In the genomic region with DNA sequence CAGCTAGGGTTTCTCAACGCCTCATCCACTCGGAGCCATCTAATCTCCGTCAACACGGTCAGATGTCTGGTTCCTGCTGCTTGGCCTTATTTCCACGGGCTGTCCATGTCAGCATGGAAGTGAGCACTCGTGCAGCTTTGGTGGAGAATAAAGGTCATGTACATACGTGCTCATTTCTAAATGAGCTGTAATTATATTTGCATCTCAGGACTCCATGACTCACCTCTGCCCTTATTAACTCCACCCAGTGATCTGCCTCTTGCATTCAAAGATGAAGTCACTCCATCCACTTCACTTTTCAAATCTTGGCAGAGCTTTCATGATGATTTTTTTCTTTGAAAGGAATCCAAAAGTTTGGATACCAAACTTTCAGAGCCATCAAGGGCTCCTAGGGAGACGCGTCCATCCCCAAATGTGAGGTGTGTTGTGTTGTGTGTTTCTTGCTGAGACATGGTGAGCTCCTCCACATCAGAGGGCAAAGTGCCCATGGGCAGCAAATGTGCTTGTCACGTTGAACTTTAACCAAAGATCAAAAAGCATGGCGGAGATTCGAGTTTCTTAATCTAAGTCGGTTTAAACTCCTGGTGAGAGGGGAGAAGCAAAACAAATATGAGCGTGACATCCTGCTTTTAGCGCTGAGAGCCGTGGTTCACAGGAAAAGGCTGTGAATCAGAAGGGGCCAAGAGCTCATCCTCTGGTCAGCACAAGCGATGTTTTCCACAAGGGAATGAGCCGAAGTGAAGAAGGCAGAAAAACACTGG, we compare ENCODE assay signal across 1 cellular context.
TF ChIP-seq lines count a peak whose summit lies in the region.

No MANE protein-coding gene starts in this region.

TF ChIP-seq in HepG2, 621 proteins besides CTCF, POLR2A, EP300 and RAD21 (continued from another document and continues in another):
- TF ChIP-seq, protein P1, sequence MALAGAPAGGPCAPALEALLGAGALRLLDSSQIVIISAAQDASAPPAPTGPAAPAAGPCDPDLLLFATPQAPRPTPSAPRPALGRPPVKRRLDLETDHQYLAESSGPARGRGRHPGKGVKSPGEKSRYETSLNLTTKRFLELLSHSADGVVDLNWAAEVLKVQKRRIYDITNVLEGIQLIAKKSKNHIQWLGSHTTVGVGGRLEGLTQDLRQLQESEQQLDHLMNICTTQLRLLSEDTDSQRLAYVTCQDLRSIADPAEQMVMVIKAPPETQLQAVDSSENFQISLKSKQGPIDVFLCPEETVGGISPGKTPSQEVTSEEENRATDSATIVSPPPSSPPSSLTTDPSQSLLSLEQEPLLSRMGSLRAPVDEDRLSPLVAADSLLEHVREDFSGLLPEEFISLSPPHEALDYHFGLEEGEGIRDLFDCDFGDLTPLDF (CRISPR knock-in tag; IDR thresholded peaks at IDR 0.05), result no peak
- TF ChIP-seq ZNF781 (CRISPR knock-in tag; IDR thresholded peaks at IDR 0.05; ENCODE audit: borderline replicate concordance, not compliant biosample characterization) (no peak), AGO1 (IDR thresholded peaks at IDR 0.05; ENCODE audit: low read depth, low read length, poor library complexity, severe bottlenecking) (no peak), RAD51 (IDR thresholded peaks at IDR 0.05; ENCODE audit: borderline replicate concordance) (no peak), HDAC2 (CRISPR knock-in tag; IDR thresholded peaks at IDR 0.05) (peak; percentile 78), ZNF510 (CRISPR knock-in tag; IDR thresholded peaks at IDR 0.05; ENCODE audit: low read depth) (no peak), SKI (IDR thresholded peaks at IDR 0.05; ENCODE audit: partially characterized antibody) (no peak), KMT2B (CRISPR knock-in tag; IDR thresholded peaks at IDR 0.05) (0 out of 2 replicates have a peak, but pooled peaks have one; percentile 39), HES4 (CRISPR knock-in tag; IDR thresholded peaks at IDR 0.05; ENCODE audit: borderline replicate concordance) (no peak), ZNF296 (CRISPR knock-in tag; conservative IDR thresholded peaks at IDR 0.05) (no peak), NR2F1 (CRISPR knock-in tag; IDR thresholded peaks at IDR 0.05) (0 out of 4 replicates have a peak, but pooled peaks of 1 of the 2 experiments have one; percentile 28), SPEN (CRISPR knock-in tag; IDR thresholded peaks at IDR 0.05; ENCODE audit: low read depth) (peak; percentile 39; the same call in 1 of the 2 replicates), TGIF2 (CRISPR knock-in tag; IDR thresholded peaks at IDR 0.05) (no peak), RFX5 (IDR thresholded peaks at IDR 0.05; ENCODE audit: low read depth, low read length) (no peak), HOXA5 (CRISPR knock-in tag; IDR thresholded peaks at IDR 0.05) (peak; percentile 74; the same call in 1 of the 2 replicates), ZMAT3 (CRISPR knock-in tag; conservative IDR thresholded peaks at IDR 0.05) (no peak), ZNF543 (CRISPR knock-in tag; IDR thresholded peaks at IDR 0.05) (no peak), ATF7-NPFF (CRISPR knock-in tag; IDR thresholded peaks at IDR 0.05; ENCODE audit: low read depth) (no peak), MEF2D (CRISPR knock-in tag; IDR thresholded peaks at IDR 0.05) (no peak; the same call in 1 of the 2 replicates), MAFF (IDR thresholded peaks at IDR 0.05; ENCODE audit: low read depth, low read length) (0 out of 2 replicates have a peak, but pooled peaks have one; percentile 8), ZNF256 (CRISPR knock-in tag; conservative IDR thresholded peaks at IDR 0.05) (0 out of 2 replicates have a peak, but pooled peaks have one; percentile 61), NKX3-1 (CRISPR knock-in tag; IDR thresholded peaks at IDR 0.05) (peak; percentile 65; the same call in 1 of the 2 replicates), ELF4 (CRISPR knock-in tag; IDR thresholded peaks at IDR 0.05; ENCODE audit: borderline replicate concordance) (no peak; the same call in 1 of the 2 replicates), ZBTB38 (CRISPR knock-in tag; IDR thresholded peaks at IDR 0.05) (no peak), JUN (CRISPR knock-in tag; IDR thresholded peaks at IDR 0.05) (no peak), CEBPG (CRISPR knock-in tag; IDR thresholded peaks at IDR 0.05) (peak; percentile 61), ZNF644 (CRISPR knock-in tag; IDR thresholded peaks at IDR 0.05; ENCODE audit: low read depth) (peak; percentile 84), CBFB (CRISPR knock-in tag; IDR thresholded peaks at IDR 0.05) (0 out of 2 replicates have a peak, but pooled peaks have one; percentile 41), FOSL2 (CRISPR knock-in tag; IDR thresholded peaks at IDR 0.05) (peak; percentile 71), ZFP41 (CRISPR knock-in tag; IDR thresholded peaks at IDR 0.05; ENCODE audit: borderline replicate concordance) (no peak), ZBTB8A (CRISPR knock-in tag; IDR thresholded peaks at IDR 0.05; ENCODE audit: borderline replicate concordance, low read depth) (no peak), ESRRA (CRISPR knock-in tag; IDR thresholded peaks at IDR 0.05; ENCODE audit: low read depth) (no peak), ZNF468 (CRISPR knock-in tag; IDR thresholded peaks at IDR 0.05) (no peak)
- TF ChIP-seq, protein P2, sequence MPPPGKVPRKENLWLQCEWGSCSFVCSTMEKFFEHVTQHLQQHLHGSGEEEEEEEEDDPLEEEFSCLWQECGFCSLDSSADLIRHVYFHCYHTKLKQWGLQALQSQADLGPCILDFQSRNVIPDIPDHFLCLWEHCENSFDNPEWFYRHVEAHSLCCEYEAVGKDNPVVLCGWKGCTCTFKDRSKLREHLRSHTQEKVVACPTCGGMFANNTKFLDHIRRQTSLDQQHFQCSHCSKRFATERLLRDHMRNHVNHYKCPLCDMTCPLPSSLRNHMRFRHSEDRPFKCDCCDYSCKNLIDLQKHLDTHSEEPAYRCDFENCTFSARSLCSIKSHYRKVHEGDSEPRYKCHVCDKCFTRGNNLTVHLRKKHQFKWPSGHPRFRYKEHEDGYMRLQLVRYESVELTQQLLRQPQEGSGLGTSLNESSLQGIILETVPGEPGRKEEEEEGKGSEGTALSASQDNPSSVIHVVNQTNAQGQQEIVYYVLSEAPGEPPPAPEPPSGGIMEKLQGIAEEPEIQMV (CRISPR knock-in tag; IDR thresholded peaks at IDR 0.05; ENCODE audit: low read depth), result no peak
- TF ChIP-seq, protein P3, sequence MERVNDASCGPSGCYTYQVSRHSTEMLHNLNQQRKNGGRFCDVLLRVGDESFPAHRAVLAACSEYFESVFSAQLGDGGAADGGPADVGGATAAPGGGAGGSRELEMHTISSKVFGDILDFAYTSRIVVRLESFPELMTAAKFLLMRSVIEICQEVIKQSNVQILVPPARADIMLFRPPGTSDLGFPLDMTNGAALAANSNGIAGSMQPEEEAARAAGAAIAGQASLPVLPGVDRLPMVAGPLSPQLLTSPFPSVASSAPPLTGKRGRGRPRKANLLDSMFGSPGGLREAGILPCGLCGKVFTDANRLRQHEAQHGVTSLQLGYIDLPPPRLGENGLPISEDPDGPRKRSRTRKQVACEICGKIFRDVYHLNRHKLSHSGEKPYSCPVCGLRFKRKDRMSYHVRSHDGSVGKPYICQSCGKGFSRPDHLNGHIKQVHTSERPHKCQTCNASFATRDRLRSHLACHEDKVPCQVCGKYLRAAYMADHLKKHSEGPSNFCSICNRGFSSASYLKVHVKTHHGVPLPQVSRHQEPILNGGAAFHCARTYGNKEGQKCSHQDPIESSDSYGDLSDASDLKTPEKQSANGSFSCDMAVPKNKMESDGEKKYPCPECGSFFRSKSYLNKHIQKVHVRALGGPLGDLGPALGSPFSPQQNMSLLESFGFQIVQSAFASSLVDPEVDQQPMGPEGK (CRISPR knock-in tag; IDR thresholded peaks at IDR 0.05), result no peak
- TF ChIP-seq, protein P4, sequence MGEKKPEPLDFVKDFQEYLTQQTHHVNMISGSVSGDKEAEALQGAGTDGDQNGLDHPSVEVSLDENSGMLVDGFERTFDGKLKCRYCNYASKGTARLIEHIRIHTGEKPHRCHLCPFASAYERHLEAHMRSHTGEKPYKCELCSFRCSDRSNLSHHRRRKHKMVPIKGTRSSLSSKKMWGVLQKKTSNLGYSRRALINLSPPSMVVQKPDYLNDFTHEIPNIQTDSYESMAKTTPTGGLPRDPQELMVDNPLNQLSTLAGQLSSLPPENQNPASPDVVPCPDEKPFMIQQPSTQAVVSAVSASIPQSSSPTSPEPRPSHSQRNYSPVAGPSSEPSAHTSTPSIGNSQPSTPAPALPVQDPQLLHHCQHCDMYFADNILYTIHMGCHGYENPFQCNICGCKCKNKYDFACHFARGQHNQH (CRISPR knock-in tag; IDR thresholded peaks at IDR 0.05), result peak; percentile 55; the same call in 1 of the 2 replicates
- TF ChIP-seq, protein P5, sequence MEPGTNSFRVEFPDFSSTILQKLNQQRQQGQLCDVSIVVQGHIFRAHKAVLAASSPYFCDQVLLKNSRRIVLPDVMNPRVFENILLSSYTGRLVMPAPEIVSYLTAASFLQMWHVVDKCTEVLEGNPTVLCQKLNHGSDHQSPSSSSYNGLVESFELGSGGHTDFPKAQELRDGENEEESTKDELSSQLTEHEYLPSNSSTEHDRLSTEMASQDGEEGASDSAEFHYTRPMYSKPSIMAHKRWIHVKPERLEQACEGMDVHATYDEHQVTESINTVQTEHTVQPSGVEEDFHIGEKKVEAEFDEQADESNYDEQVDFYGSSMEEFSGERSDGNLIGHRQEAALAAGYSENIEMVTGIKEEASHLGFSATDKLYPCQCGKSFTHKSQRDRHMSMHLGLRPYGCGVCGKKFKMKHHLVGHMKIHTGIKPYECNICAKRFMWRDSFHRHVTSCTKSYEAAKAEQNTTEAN (CRISPR knock-in tag; conservative IDR thresholded peaks at IDR 0.05), result 0 out of 2 replicates have a peak, but pooled peaks have one; percentile 55
- TF ChIP-seq, protein P6, sequence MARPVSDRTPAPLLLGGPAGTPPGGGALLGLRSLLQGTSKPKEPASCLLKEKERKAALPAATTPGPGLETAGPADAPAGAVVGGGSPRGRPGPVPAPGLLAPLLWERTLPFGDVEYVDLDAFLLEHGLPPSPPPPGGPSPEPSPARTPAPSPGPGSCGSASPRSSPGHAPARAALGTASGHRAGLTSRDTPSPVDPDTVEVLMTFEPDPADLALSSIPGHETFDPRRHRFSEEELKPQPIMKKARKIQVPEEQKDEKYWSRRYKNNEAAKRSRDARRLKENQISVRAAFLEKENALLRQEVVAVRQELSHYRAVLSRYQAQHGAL (CRISPR knock-in tag; IDR thresholded peaks at IDR 0.05; ENCODE audit: not compliant biosample characterization), result no peak
- TF ChIP-seq, protein P7, sequence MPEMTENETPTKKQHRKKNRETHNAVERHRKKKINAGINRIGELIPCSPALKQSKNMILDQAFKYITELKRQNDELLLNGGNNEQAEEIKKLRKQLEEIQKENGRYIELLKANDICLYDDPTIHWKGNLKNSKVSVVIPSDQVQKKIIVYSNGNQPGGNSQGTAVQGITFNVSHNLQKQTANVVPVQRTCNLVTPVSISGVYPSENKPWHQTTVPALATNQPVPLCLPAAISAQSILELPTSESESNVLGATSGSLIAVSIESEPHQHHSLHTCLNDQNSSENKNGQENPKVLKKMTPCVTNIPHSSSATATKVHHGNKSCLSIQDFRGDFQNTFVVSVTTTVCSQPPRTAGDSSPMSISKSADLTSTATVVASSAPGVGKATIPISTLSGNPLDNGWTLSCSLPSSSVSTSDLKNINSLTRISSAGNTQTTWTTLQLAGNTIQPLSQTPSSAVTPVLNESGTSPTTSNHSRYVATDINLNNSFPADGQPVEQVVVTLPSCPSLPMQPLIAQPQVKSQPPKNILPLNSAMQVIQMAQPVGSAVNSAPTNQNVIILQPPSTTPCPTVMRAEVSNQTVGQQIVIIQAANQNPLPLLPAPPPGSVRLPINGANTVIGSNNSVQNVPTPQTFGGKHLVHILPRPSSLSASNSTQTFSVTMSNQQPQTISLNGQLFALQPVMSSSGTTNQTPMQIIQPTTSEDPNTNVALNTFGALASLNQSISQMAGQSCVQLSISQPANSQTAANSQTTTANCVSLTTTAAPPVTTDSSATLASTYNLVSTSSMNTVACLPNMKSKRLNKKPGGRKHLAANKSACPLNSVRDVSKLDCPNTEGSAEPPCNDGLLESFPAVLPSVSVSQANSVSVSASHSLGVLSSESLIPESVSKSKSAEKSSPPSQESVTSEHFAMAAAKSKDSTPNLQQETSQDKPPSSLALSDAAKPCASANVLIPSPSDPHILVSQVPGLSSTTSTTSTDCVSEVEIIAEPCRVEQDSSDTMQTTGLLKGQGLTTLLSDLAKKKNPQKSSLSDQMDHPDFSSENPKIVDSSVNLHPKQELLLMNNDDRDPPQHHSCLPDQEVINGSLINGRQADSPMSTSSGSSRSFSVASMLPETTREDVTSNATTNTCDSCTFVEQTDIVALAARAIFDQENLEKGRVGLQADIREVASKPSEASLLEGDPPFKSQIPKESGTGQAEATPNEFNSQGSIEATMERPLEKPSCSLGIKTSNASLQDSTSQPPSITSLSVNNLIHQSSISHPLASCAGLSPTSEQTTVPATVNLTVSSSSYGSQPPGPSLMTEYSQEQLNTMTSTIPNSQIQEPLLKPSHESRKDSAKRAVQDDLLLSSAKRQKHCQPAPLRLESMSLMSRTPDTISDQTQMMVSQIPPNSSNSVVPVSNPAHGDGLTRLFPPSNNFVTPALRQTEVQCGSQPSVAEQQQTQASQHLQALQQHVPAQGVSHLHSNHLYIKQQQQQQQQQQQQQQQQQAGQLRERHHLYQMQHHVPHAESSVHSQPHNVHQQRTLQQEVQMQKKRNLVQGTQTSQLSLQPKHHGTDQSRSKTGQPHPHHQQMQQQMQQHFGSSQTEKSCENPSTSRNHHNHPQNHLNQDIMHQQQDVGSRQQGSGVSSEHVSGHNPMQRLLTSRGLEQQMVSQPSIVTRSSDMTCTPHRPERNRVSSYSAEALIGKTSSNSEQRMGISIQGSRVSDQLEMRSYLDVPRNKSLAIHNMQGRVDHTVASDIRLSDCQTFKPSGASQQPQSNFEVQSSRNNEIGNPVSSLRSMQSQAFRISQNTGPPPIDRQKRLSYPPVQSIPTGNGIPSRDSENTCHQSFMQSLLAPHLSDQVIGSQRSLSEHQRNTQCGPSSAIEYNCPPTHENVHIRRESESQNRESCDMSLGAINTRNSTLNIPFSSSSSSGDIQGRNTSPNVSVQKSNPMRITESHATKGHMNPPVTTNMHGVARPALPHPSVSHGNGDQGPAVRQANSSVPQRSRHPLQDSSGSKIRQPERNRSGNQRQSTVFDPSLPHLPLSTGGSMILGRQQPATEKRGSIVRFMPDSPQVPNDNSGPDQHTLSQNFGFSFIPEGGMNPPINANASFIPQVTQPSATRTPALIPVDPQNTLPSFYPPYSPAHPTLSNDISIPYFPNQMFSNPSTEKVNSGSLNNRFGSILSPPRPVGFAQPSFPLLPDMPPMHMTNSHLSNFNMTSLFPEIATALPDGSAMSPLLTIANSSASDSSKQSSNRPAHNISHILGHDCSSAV (CRISPR knock-in tag; IDR thresholded peaks at IDR 0.05; ENCODE audit: borderline replicate concordance), result no peak
- TF ChIP-seq, protein P8, sequence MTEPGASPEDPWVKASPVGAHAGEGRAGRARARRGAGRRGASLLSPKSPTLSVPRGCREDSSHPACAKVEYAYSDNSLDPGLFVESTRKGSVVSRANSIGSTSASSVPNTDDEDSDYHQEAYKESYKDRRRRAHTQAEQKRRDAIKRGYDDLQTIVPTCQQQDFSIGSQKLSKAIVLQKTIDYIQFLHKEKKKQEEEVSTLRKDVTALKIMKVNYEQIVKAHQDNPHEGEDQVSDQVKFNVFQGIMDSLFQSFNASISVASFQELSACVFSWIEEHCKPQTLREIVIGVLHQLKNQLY (CRISPR knock-in tag; IDR thresholded peaks at IDR 0.05), result no peak; the same call in 1 of the 2 replicates
- TF ChIP-seq, protein P9, sequence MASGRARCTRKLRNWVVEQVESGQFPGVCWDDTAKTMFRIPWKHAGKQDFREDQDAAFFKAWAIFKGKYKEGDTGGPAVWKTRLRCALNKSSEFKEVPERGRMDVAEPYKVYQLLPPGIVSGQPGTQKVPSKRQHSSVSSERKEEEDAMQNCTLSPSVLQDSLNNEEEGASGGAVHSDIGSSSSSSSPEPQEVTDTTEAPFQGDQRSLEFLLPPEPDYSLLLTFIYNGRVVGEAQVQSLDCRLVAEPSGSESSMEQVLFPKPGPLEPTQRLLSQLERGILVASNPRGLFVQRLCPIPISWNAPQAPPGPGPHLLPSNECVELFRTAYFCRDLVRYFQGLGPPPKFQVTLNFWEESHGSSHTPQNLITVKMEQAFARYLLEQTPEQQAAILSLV (CRISPR knock-in tag; IDR thresholded peaks at IDR 0.05; ENCODE audit: borderline replicate concordance), result 0 out of 2 replicates have a peak, but pooled peaks have one; percentile 41
